In genomic region chr13:54989418-54989817, GRCh38 we compare ENCODE assay signal across 20 cellular contexts.
DNase-seq lines count a peak whose midpoint lies in the region; ATAC-seq and TF ChIP-seq lines count a peak whose summit lies in the region.
"Had no signal": no experiment of that assay in that cellular context is flagged by ENCODE, and none has a peak within 500 bp of the region (broad histone marks: within the 10 kb centered on the region; RNA-seq: fewer than 3 reads in every experiment).

No MANE protein-coding gene starts in this region.

- POLR2A ChIA-PET in A673 (lab: Charles Lee; ENCODE audit: low non-redundant PET): no interaction called here

- H3K27me3 ChIP-seq in A673 (replicated peaks; ENCODE audit: insufficient read depth, low read depth, low read length, poor library complexity) (no peaks in the 10 kb centered on the region), mesendoderm (ENCODE audit: insufficient read depth, low read length, poor library complexity) (no peaks in the 10 kb centered on the region), osteoblast (ENCODE audit: insufficient read depth, low read length) (no peaks in the 10 kb centered on the region)
- H3K27me3 ChIP-seq: BLaER1 treated with 17β-estradiol and CSF1 and Interleukin-3, amounts not matched to agents 10 nM and 100 nM; SJSA1 had no signal

- H2BK5ac ChIP-seq in mesendoderm (ENCODE audit: low read length): no peak overlapping the region

- intact Hi-C loops in A673 (cut with micrococcal nuclease; ENCODE audit: unreplicated experiment): no loop called here

- H3K9me3 ChIP-seq in A673 (ENCODE audit: low read depth, low read length, poor library complexity, severe bottlenecking) (no peaks in the 10 kb centered on the region), osteoblast (ENCODE audit: low read depth, low read length) (no peaks in the 10 kb centered on the region)
- H3K9me3 ChIP-seq: A549; BLaER1 treated with 17β-estradiol and CSF1 and Interleukin-3, amounts not matched to agents 10 nM and 100 nM; SJSA1 had no signal

- no peak for DNase-seq in A673 (ENCODE audit: low spot score)
- DNase-seq in H4 (ENCODE audit: low spot score): peak; percentile 5
- peak; percentile 10 for DNase-seq in RPMI7951 (ENCODE audit: low read depth)
- DNase-seq in mesendoderm: peak; percentile 52
- no peak for DNase-seq in COR-L47 (lab: John Stamatoyannopoulos, UW)
- no peak for DNase-seq in osteoblast (ENCODE audit: insufficient read length, low spot score, missing footprints)
- no peak for DNase-seq in activated effector memory CD4-positive, alpha-beta T cell treated with Interleukin-2 at 50 U/mL for 16 hours
- DNase-seq: CD8-positive, alpha-beta T cell; DMS79 treated with DMSO at 0.1 percent for 48 hours; KG1; MV-4-11; NCI-H1417; NCI-H187; NCI-H2107; NCI-H510A; NCI-H748 treated with DMSO at 0.1 percent for 48 hours had no signal

- H2AFZ ChIP-seq in osteoblast (ENCODE audit: low read length): no peak overlapping the region

- no peak overlapping the region for H3K4me3 ChIP-seq in A673 (ENCODE audit: low read depth, low read length, poor library complexity, severe bottlenecking)
- no peak overlapping the region for H3K4me3 ChIP-seq in mesendoderm (ENCODE audit: low read length)
- no peak overlapping the region for H3K4me3 ChIP-seq in osteoblast (ENCODE audit: insufficient read depth, low read length)
- H3K4me3 ChIP-seq: A549; BLaER1 treated with 17β-estradiol and CSF1 and Interleukin-3, amounts not matched to agents 10 nM and 100 nM; SJSA1 had no signal

- no peaks in the 10 kb centered on the region for H3K79me1 ChIP-seq in mesendoderm (ENCODE audit: low read length)

- peak overlapping the region; percentile 80 for H3K18ac ChIP-seq in mesendoderm (ENCODE audit: low read length)

- H3K4ac ChIP-seq in mesendoderm (ENCODE audit: low read depth, low read length): no peak overlapping the region

- no peak overlapping the region for H4K5ac ChIP-seq in mesendoderm (ENCODE audit: low read length)

- no peak overlapping the region for H4K8ac ChIP-seq in mesendoderm (ENCODE audit: low read depth, low read length)

- H3K23ac ChIP-seq in mesendoderm (ENCODE audit: low read length): no peak overlapping the region

- H3K27ac ChIP-seq in A673 (ENCODE audit: low read depth, low read length, poor library complexity, severe bottlenecking) (no peak overlapping the region), mesendoderm (ENCODE audit: low read depth, low read length) (no peak overlapping the region), osteoblast (ENCODE audit: low read depth, low read length) (no peak overlapping the region)
- H3K27ac ChIP-seq: A549; BLaER1 treated with 17β-estradiol and CSF1 and Interleukin-3, amounts not matched to agents 10 nM and 100 nM; SJSA1 had no signal

- CTCF ChIA-PET in A673 (lab: Charles Lee): no interaction called here

- WGBS in mesendoderm (ENCODE audit: extremely low coverage, insufficient coverage, low lambda C conversion rate): no CpG with 5 or more reads among the region's 4 CpGs

- H3K4me1 ChIP-seq in A673 (ENCODE audit: insufficient read depth, low read length, poor library complexity, severe bottlenecking) (no peaks in the 10 kb centered on the region), mesendoderm (ENCODE audit: control insufficient read depth, low read depth, low read length) (no peaks in the 10 kb centered on the region), osteoblast (ENCODE audit: insufficient read depth, low read length) (no peaks in the 10 kb centered on the region)
- H3K4me1 ChIP-seq: A549, SJSA1 had no signal

- ATAC-seq in HG02970 (IDR thresholded peaks at IDR 0.05; ENCODE audit: low FRiP score, unreplicated experiment): no peak
- ATAC-seq: A549; CD8-positive, alpha-beta T cell had no signal

- TF ChIP-seq CTCF in A673 (conservative IDR thresholded peaks at IDR 0.05; ENCODE audit: low read depth, low read length) (peak; percentile 21; the same call in 1 of the 2 replicates), osteoblast (IDR thresholded peaks at IDR 0.05; ENCODE audit: extremely low read depth, low read depth, low read length) (no peak)

- H3K56ac ChIP-seq in mesendoderm (ENCODE audit: low read length): no peak overlapping the region

- no TSS peak for BruUV-seq in A673 (replicated peaks; lab: Mats Ljungman, UMichigan)

- no peak overlapping the region for H3K9ac ChIP-seq in mesendoderm (ENCODE audit: low read length)
- H3K9ac ChIP-seq: BLaER1 treated with 17β-estradiol and CSF1 and Interleukin-3, amounts not matched to agents 10 nM and 100 nM had no signal

- H3K36me3 ChIP-seq in A673 (ENCODE audit: insufficient read depth, low read length, poor library complexity, severe bottlenecking): no peaks in the 10 kb centered on the region
- no peaks in the 10 kb centered on the region for H3K36me3 ChIP-seq in mesendoderm (ENCODE audit: control insufficient read depth, insufficient read depth, low read length)
- H3K36me3 ChIP-seq in osteoblast (ENCODE audit: insufficient read depth, low read length): no peaks in the 10 kb centered on the region
- H3K36me3 ChIP-seq: BLaER1 treated with 17β-estradiol and CSF1 and Interleukin-3, amounts not matched to agents 10 nM and 100 nM; SJSA1 had no signal

- no peaks in the 10 kb centered on the region for H3K79me2 ChIP-seq in mesendoderm (ENCODE audit: control insufficient read depth, insufficient read depth, low read length)
- H3K79me2 ChIP-seq in osteoblast (ENCODE audit: insufficient read depth, low read length): no peaks in the 10 kb centered on the region

- H4K20me1 ChIP-seq in osteoblast (ENCODE audit: insufficient read depth, low read length): no peaks in the 10 kb centered on the region
- H4K20me1 ChIP-seq: BLaER1 treated with 17β-estradiol and CSF1 and Interleukin-3, amounts not matched to agents 10 nM and 100 nM had no signal

- peak overlapping the region; percentile 54 for H2BK120ac ChIP-seq in mesendoderm (ENCODE audit: low read depth, low read length)

- H2AK5ac ChIP-seq in mesendoderm (ENCODE audit: low read length): no peak overlapping the region

- H3K4me2 ChIP-seq in mesendoderm (ENCODE audit: low read length) (no peak overlapping the region), osteoblast (ENCODE audit: insufficient read depth, low read length) (no peak overlapping the region)
- H3K4me2 ChIP-seq: A549; BLaER1 treated with 17β-estradiol and CSF1 and Interleukin-3, amounts not matched to agents 10 nM and 100 nM had no signal

- H2BK15ac ChIP-seq in mesendoderm (replicated peaks; ENCODE audit: low read depth): no peak overlapping the region

Comparison
In these comparisons a context has a peak if more than half of its experiments do, and no peak if none do; other contexts are left out.
1. DNase-seq: peak in H4 (single experiment), RPMI7951 (single experiment) and mesendoderm (single experiment); none in A673 (single experiment), COR-L47 (single experiment), osteoblast (single experiment) and activated effector memory CD4-positive, alpha-beta T cell treated with Interleukin-2 at 50 U/mL for 16 hours (single experiment).